28 cellular contexts compared by ENCODE assay signal in the genomic region with DNA sequence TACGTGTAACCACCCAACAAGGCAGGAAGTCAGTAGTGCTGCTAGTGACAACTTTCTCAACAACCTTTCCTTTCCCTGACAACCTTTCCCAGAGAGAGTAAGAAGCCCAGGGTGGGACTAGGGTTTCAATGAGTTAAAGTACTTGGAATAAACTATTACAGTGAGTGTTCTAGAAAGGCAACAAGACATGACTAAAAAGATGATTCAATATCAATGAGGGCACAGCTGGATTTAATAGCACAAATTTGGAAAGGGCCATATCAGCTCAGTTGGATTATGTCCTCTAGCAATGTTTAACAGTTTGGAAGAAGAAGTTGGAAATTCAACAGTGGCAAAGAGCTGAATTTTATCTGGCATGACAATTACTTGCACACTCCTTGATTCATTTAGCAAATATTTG.
DNase-seq lines count a peak whose midpoint lies in the region; ATAC-seq, FAIRE-seq and TF ChIP-seq lines count a peak whose summit lies in the region.
"Had no signal": no experiment of that assay in that cellular context is flagged by ENCODE, and none has a peak within 500 bp of the region (broad histone marks: within the 10 kb centered on the region; RNA-seq: fewer than 3 reads in every experiment).

No MANE protein-coding gene starts in this region.

- H3K79me2 ChIP-seq in SU-DHL-6 (ENCODE audit: insufficient read depth, low read length), result no peaks in the 10 kb centered on the region

- peaks cover 2% of the 10 kb centered on the region for H3K9me3 Mint-ChIP-seq in nephron

- TF ChIP-seq CTCF in heart right ventricle (IDR thresholded peaks at IDR 0.05), result no peak
- no peak for TF ChIP-seq CTCF in A549 (IDR thresholded peaks at IDR 0.05)
- no peak for TF ChIP-seq CTCF in SU-DHL-6 (IDR thresholded peaks at IDR 0.05; ENCODE audit: insufficient read depth, low read length, poor library complexity, severe bottlenecking)
- no peak for TF ChIP-seq CTCF in nephron (IDR thresholded peaks at IDR 0.05; ENCODE audit: unreplicated experiment in 3 of 3)
- TF ChIP-seq CTCF in BE2C (IDR thresholded peaks at IDR 0.05; ENCODE audit: low read depth, low read length), result no peak

- no peaks in the 10 kb centered on the region; the same call in 1 of the 2 replicates for H3F3A ChIP-seq in SU-DHL-6 (ENCODE audit: insufficient read depth)

- no peaks in the 10 kb centered on the region for H3K27me3 Mint-ChIP-seq in nephron (ENCODE audit: low read depth)
- H3K27me3 Mint-ChIP-seq: CD4-positive, CD25-positive, alpha-beta regulatory T cell had no signal

- TF ChIP-seq EP300 in A549 (IDR thresholded peaks at IDR 0.05), result no peak

- no peak overlapping the region for H3K4me3 ChIP-seq in heart right ventricle
- no peak overlapping the region for H3K4me3 ChIP-seq in A549
- no peak overlapping the region for H3K4me3 ChIP-seq in SU-DHL-6 (ENCODE audit: insufficient read depth, low read length, poor library complexity, severe bottlenecking)
- H3K4me3 ChIP-seq in BE2C (ENCODE audit: low read depth, low read length), result no peak overlapping the region
- H3K4me3 ChIP-seq: BLaER1 had no signal

- intact Hi-C loops in Right ventricle myocardium inferior (cut with DNase I), result no loop called here
- intact Hi-C loops in heart right ventricle (cut with DNase I), result no loop called here

- H3K27me3 ChIP-seq in heart right ventricle, result no peaks in the 10 kb centered on the region
- H3K27me3 ChIP-seq in SU-DHL-6 (ENCODE audit: low read length), result no peaks in the 10 kb centered on the region
- no peaks in the 10 kb centered on the region for H3K27me3 ChIP-seq in BE2C
- H3K27me3 ChIP-seq: BLaER1 had no signal

- CTCF ChIA-PET in A549 (lab: Yijun Ruan, JAX), result no interaction called here

- no peaks in the 10 kb centered on the region for H4K20me1 ChIP-seq in SU-DHL-6 (ENCODE audit: low read depth, low read length)
- H4K20me1 ChIP-seq: BLaER1 had no signal

- ATAC-seq in Right ventricle myocardium inferior, result peak; percentile 51
- ATAC-seq in heart right ventricle, result no peak
- ATAC-seq in A549, result no peak
- ATAC-seq in HG03520 (IDR thresholded peaks at IDR 0.05; ENCODE audit: unreplicated experiment), result no peak

- POLR2A ChIA-PET in A549 (lab: Yijun Ruan, JAX), result no interaction called here

- H3K27ac ChIP-seq in heart right ventricle, result peak overlapping the region in 1 of 10 donors; percentile 6
- H3K27ac ChIP-seq in A549, result no peak overlapping the region
- H3K27ac ChIP-seq in SU-DHL-6 (ENCODE audit: low read depth, low read length), result no peak overlapping the region
- H3K27ac ChIP-seq: BLaER1 had no signal

- H3K9ac ChIP-seq in SU-DHL-6 (ENCODE audit: low read length), result no peak overlapping the region
- H3K9ac ChIP-seq: BLaER1 had no signal

- no peak overlapping the region for H3K4me3 Mint-ChIP-seq in nephron
- H3K4me3 Mint-ChIP-seq: B cell; CD14-positive monocyte; CD4-positive, alpha-beta memory T cell; CD4-positive, CD25-positive, alpha-beta regulatory T cell; CD8-positive, alpha-beta memory T cell had no signal

- H3K9me2 ChIP-seq in SU-DHL-6 (replicated peaks; ENCODE audit: insufficient read depth, low read length), result no peaks in the 10 kb centered on the region

- H3K36me3 Mint-ChIP-seq in nephron (ENCODE audit: low read depth), result no peaks in the 10 kb centered on the region
- H3K36me3 Mint-ChIP-seq: CD14-positive monocyte; CD4-positive, alpha-beta memory T cell; CD4-positive, CD25-positive, alpha-beta regulatory T cell; CD8-positive, alpha-beta memory T cell had no signal

- H3K4me1 ChIP-seq in heart right ventricle, result no peaks in the 10 kb centered on the region
- no peaks in the 10 kb centered on the region for H3K4me1 ChIP-seq in A549
- H3K4me1 ChIP-seq in BE2C, result no peaks in the 10 kb centered on the region
- H3K4me1 ChIP-seq: BLaER1 had no signal

- H3K9me3 ChIP-seq in heart right ventricle, result peaks cover 0 to 10% (median 3%) of the 10 kb centered on the region in 11 donors
- H3K9me3 ChIP-seq in A549, result no peaks in the 10 kb centered on the region
- H3K9me3 ChIP-seq in SU-DHL-6 (ENCODE audit: insufficient read depth, low read length), result no peaks in the 10 kb centered on the region
- no peaks in the 10 kb centered on the region for H3K9me3 ChIP-seq in BE2C

- DNase-seq in Right ventricle myocardium inferior (ENCODE audit: missing footprints), result no peak
- no peak for DNase-seq in heart right ventricle
- DNase-seq in A549 (ENCODE audit: low read depth in 1 of 2, low spot score in 1 of 2), result no peak
- DNase-seq in stimulated activated CD4-positive, alpha-beta T cell treated with anti-CD3 and anti-CD28 coated beads, Interleukin-4, amount 100 ng/mL, for 1 hour, result no peak
- DNase-seq in BE2C, result no peak
- DNase-seq: 8988T; AML-193; C1 segment of cervical spinal cord; CD4-positive, alpha-beta memory T cell; CD4-positive, CD25-positive, alpha-beta regulatory T cell; CD8-positive, alpha-beta memory T cell; COR-L47; DMS 273 treated with DMSO at 0.1 percent for 48 hours; DMS153; DMS53; DMS79; DND-41; EL; GDM1 had no signal

- H3K36me3 ChIP-seq in heart right ventricle (no peaks in the 10 kb centered on the region), SU-DHL-6 (ENCODE audit: low read length) (no peaks in the 10 kb centered on the region), BE2C (no peaks in the 10 kb centered on the region)
- H3K36me3 ChIP-seq: BLaER1 had no signal

- no peak for TF ChIP-seq RAD21 in A549 (conservative IDR thresholded peaks at IDR 0.05 in 1 of 2, IDR thresholded peaks at IDR 0.05 in 1 of 2)

- peak; percentile 36 for FAIRE-seq in A549 (lab: Jason Lieb, UNC)
- FAIRE-seq: A204.1, GM12891, GM19239 had no signal

- H3K27ac Mint-ChIP-seq in nephron, result peak overlapping the region; percentile 3 to 48 (median 14)
- H3K27ac Mint-ChIP-seq: B cell; CD14-positive monocyte; CD4-positive, alpha-beta memory T cell; CD4-positive, CD25-positive, alpha-beta regulatory T cell; CD8-positive, alpha-beta memory T cell had no signal

- H3K4me2 ChIP-seq in A549, result no peak overlapping the region
- H3K4me2 ChIP-seq in SU-DHL-6 (ENCODE audit: low read depth, low read length, poor library complexity, severe bottlenecking), result peak overlapping the region; percentile 18
- H3K4me2 ChIP-seq: BLaER1 had no signal

- peaks cover 27% of the 10 kb centered on the region for H3K4me1 Mint-ChIP-seq in nephron
- H3K4me1 Mint-ChIP-seq: B cell; CD14-positive monocyte; CD4-positive, alpha-beta memory T cell; CD4-positive, CD25-positive, alpha-beta regulatory T cell; CD8-positive, alpha-beta memory T cell had no signal

- WGBS in heart right ventricle, 2 donors, result 52 to 56% methylated on average over 1 of the region's 1 CpG
- 22% methylated on average over 1 of the region's 1 CpG for WGBS in A549 (ENCODE audit: missing lambda C conversion rate)

- no peak for TF ChIP-seq POLR2A in A549 (IDR thresholded peaks at IDR 0.05; ENCODE audit: low read length)

- no peak overlapping the region for H2AFZ ChIP-seq in SU-DHL-6 (ENCODE audit: low read depth, low read length, severe bottlenecking)

TF ChIP-seq in A549, 52 proteins besides CTCF, POLR2A, EP300 and RAD21 (continues in another document):
- TF ChIP-seq FOSL2 (IDR thresholded peaks at IDR 0.05) (no peak), FOSL2 (CRISPR knock-in tag; IDR thresholded peaks at IDR 0.05) (no peak), EHMT2 (IDR thresholded peaks at IDR 0.05; ENCODE audit: low read depth) (no peak), KDM1A (IDR thresholded peaks at IDR 0.05; ENCODE audit: low read depth) (no peak), SMC3 (IDR thresholded peaks at IDR 0.05) (no peak), HEYL (CRISPR knock-in tag; IDR thresholded peaks at IDR 0.05) (no peak), RARB (CRISPR knock-in tag; IDR thresholded peaks at IDR 0.05) (no peak), CBX2 (IDR thresholded peaks at IDR 0.05; ENCODE audit: borderline replicate concordance, low read depth) (no peak), MAZ (IDR thresholded peaks at IDR 0.05; ENCODE audit: borderline replicate concordance, low read depth, low read length) (no peak), ZSCAN20 (CRISPR knock-in tag; IDR thresholded peaks at IDR 0.05) (no peak), ZFP36 (IDR thresholded peaks at IDR 0.05; ENCODE audit: borderline replicate concordance, partially characterized antibody) (no peak), CEBPB (IDR thresholded peaks at IDR 0.05) (no peak), NR3C1 (IDR thresholded peaks at IDR 0.05) (no peak)
- TF ChIP-seq, protein P1, sequence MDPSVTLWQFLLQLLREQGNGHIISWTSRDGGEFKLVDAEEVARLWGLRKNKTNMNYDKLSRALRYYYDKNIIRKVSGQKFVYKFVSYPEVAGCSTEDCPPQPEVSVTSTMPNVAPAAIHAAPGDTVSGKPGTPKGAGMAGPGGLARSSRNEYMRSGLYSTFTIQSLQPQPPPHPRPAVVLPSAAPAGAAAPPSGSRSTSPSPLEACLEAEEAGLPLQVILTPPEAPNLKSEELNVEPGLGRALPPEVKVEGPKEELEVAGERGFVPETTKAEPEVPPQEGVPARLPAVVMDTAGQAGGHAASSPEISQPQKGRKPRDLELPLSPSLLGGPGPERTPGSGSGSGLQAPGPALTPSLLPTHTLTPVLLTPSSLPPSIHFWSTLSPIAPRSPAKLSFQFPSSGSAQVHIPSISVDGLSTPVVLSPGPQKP (IDR thresholded peaks at IDR 0.05; ENCODE audit: low read depth, low read length), result no peak
- TF ChIP-seq, protein P2, sequence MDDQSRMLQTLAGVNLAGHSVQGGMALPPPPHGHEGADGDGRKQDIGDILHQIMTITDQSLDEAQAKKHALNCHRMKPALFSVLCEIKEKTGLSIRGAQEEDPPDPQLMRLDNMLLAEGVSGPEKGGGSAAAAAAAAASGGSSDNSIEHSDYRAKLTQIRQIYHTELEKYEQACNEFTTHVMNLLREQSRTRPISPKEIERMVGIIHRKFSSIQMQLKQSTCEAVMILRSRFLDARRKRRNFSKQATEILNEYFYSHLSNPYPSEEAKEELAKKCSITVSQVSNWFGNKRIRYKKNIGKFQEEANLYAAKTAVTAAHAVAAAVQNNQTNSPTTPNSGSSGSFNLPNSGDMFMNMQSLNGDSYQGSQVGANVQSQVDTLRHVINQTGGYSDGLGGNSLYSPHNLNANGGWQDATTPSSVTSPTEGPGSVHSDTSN (IDR thresholded peaks at IDR 0.05), result no peak
- TF ChIP-seq, protein P3, sequence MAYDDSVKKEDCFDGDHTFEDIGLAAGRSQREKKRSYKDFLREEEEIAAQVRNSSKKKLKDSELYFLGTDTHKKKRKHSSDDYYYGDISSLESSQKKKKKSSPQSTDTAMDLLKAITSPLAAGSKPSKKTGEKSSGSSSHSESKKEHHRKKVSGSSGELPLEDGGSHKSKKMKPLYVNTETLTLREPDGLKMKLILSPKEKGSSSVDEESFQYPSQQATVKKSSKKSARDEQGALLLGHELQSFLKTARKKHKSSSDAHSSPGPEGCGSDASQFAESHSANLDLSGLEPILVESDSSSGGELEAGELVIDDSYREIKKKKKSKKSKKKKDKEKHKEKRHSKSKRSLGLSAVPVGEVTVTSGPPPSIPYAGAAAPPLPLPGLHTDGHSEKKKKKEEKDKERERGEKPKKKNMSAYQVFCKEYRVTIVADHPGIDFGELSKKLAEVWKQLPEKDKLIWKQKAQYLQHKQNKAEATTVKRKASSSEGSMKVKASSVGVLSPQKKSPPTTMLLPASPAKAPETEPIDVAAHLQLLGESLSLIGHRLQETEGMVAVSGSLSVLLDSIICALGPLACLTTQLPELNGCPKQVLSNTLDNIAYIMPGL (CRISPR knock-in tag; IDR thresholded peaks at IDR 0.05; ENCODE audit: borderline replicate concordance), result no peak
